ENCODE assay signal across 11 cellular contexts in genomic region chr2:216664593-216665034, GRCh38. TPM values are rescaled to one million over a fixed set of nuclear protein-coding genes. Genes with fewer than 3 reads are reported as not detected.
A peak's percentile ranks its signal among the peaks of the same experiment; 100 is the strongest.
DNase-seq lines count a peak whose midpoint lies in the region; ATAC-seq, FAIRE-seq and TF ChIP-seq lines count a peak whose summit lies in the region.
"Had no signal": no experiment of that assay in that cellular context is flagged by ENCODE, and none has a peak within 500 bp of the region (broad histone marks: within the 10 kb centered on the region; RNA-seq: fewer than 3 reads in every experiment).

No MANE protein-coding gene starts in this region.

- H3K79me2 ChIP-seq in GM12878 (ENCODE audit: control insufficient read depth, insufficient read depth, low read length): no peaks in the 10 kb centered on the region

- SMC1A ChIA-PET in GM12878 (lab: Charles Lee; ENCODE audit: uncharacterized antibody, unreplicated experiment): interaction anchor here (0.9 to 12.7 kb wide), 7 partner anchors 13 to 442 kb away, joined by 3 to 226 read pairs (median 4); no protein-coding TSS in a partner anchor

- no peak overlapping the region for H3K27ac Mint-ChIP-seq in activated CD4-positive, alpha-beta T cell treated with anti-CD3 and anti-CD28 coated beads, Interleukin-2, amount 10 ng/mL, durations not matched to agents 7 days and 5 days
- H3K27ac Mint-ChIP-seq: activated T-cell treated with anti-CD3 and anti-CD28 coated beads, Interleukin-2, amount 50 U/mL, for 72 hours had no signal

- TF ChIP-seq CTCF in GM12878 (IDR thresholded peaks at IDR 0.05 in 2 of 3, conservative IDR thresholded peaks at IDR 0.05 in 1 of 3; ENCODE audit: control insufficient read depth in 2 of 3, extremely low read depth in 1 of 3, insufficient read depth in 1 of 3, low read depth in 3 of 3, low read length in 3 of 3): peak in 2 of 3 experiments; percentile 6 to 30; a peak in 2 of 6 replicates

- peak; percentile 68 for DNase-seq in Daoy (ENCODE audit: low read depth)
- DNase-seq in GM12878 (ENCODE audit: low read depth, low spot score): no peak
- no peak for DNase-seq in NCI-H345 (lab: John Stamatoyannopoulos, UW)
- DNase-seq in nucleus accumbens (lab: John Stamatoyannopoulos, UW): no peak
- DNase-seq in SHP77 (lab: John Stamatoyannopoulos, UW): no peak
- no peak for DNase-seq in activated CD4-positive, alpha-beta T cell treated with anti-CD3 and anti-CD28 coated beads, Interleukin-2, amount 10 ng/mL, durations not matched to agents 7 days and 5 days
- DNase-seq: activated T-cell treated with anti-CD3 and anti-CD28 coated beads, Interleukin-2, amount 50 U/mL, for 72 hours; SHP77 treated with DMSO at 0.1 percent for 48 hours had no signal

- no peak overlapping the region for H2AFZ ChIP-seq in GM12878 (ENCODE audit: control insufficient read depth, low read depth, low read length)

- H3K27me3 Mint-ChIP-seq in activated CD4-positive, alpha-beta T cell treated with anti-CD3 and anti-CD28 coated beads, Interleukin-2, amount 10 ng/mL, durations not matched to agents 7 days and 5 days: no peaks in the 10 kb centered on the region

- H3K27me3 ChIP-seq in GM12878 (replicated peaks in 1 of 2; ENCODE audit: control insufficient read depth in 2 of 2, insufficient read depth in 2 of 2, low read length in 1 of 2) (no peaks in the 10 kb centered on the region; a peak in 1 of 4 replicates), mucosa of stomach (ENCODE audit: control insufficient read depth, insufficient read depth, low read length) (no peaks in the 10 kb centered on the region)
- H3K27me3 ChIP-seq: heart right ventricle had no signal

- H3K27ac ChIP-seq in GM12878 (ENCODE audit: control insufficient read depth, insufficient read depth): no peak overlapping the region

- peak; percentile 50 for TF ChIP-seq RAD21 in GM12878 (IDR thresholded peaks at IDR 0.05; ENCODE audit: insufficient read depth, low read depth, low read length)

- no peaks in the 10 kb centered on the region for H3K36me3 Mint-ChIP-seq in activated CD4-positive, alpha-beta T cell treated with anti-CD3 and anti-CD28 coated beads, Interleukin-2, amount 10 ng/mL, durations not matched to agents 7 days and 5 days (ENCODE audit: low read depth)

- CTCF ChIA-PET in GM12878 (lab: Yijun Ruan, JAX): interaction anchor here (0.8 to 14.2 kb wide), 10 partner anchors 9 to 442 kb away, joined by 3 to 475 read pairs (median 6); no protein-coding TSS in a partner anchor
- CTCF ChIA-PET in activated CD4-positive, alpha-beta T cell treated with anti-CD3 and anti-CD28 coated beads, Interleukin-2, amount 10 ng/mL, durations not matched to agents 7 days and 5 days (lab: Charles Lee): interaction anchor here (8.5 kb wide), 1 partner anchor 146 kb away, joined by 60 read pairs; no protein-coding TSS in a partner anchor

- no peaks in the 10 kb centered on the region for H3K4me1 Mint-ChIP-seq in activated CD4-positive, alpha-beta T cell treated with anti-CD3 and anti-CD28 coated beads, Interleukin-2, amount 10 ng/mL, durations not matched to agents 7 days and 5 days

- RAD21 ChIA-PET in GM12878 (lab: Charles Lee; ENCODE audit: unreplicated experiment): interaction anchor here (1.0 to 12.2 kb wide), 3 partner anchors 8 to 442 kb away, joined by 3 to 239 read pairs (median 6); no protein-coding TSS in a partner anchor

- under 1% methylated on average over 6 of the region's 6 CpGs for WGBS in GM12878 (ENCODE audit: insufficient coverage, insufficient replicate concordance, low lambda C conversion rate, missing lambda C conversion rate)

- BruUV-seq in GM12878 (replicated peaks; lab: Mats Ljungman, UMichigan): no TSS peak

- H3K4me1 ChIP-seq in GM12878 (ENCODE audit: control insufficient read depth, insufficient read depth, low read length) (no peaks in the 10 kb centered on the region), mucosa of stomach (ENCODE audit: control insufficient read depth, insufficient read depth, low read length) (peaks cover 37% of the 10 kb centered on the region)

- POLR2A ChIA-PET in GM12878 (lab: Charles Lee): interaction anchor here (0.6 kb wide), 2 partner anchors 29 to 236 kb away, joined by 3 to 5 read pairs; no protein-coding TSS in a partner anchor
- POLR2A ChIA-PET in activated CD4-positive, alpha-beta T cell treated with anti-CD3 and anti-CD28 coated beads, Interleukin-2, amount 10 ng/mL, durations not matched to agents 7 days and 5 days (lab: Charles Lee): no interaction called here

- TF ChIP-seq EP300 in GM12878 (IDR thresholded peaks at IDR 0.05; ENCODE audit: borderline replicate concordance in 1 of 2, control insufficient read depth in 1 of 2, low read depth in 2 of 2, low read length in 2 of 2): no peak

- no peak for FAIRE-seq in GM12878 (lab: Jason Lieb, UNC)

- in situ Hi-C loops in GM12878 (cut with MboI): loop anchor here (5.0 to 10.0 kb wide), 3 partner anchors 147 to 720 kb away; no protein-coding TSS in a partner anchor

- H4K20me1 ChIP-seq in GM12878 (ENCODE audit: control insufficient read depth, insufficient read depth): no peaks in the 10 kb centered on the region

- H3K4me3 Mint-ChIP-seq in activated CD4-positive, alpha-beta T cell treated with anti-CD3 and anti-CD28 coated beads, Interleukin-2, amount 10 ng/mL, durations not matched to agents 7 days and 5 days: no peak overlapping the region
- H3K4me3 Mint-ChIP-seq: activated T-cell treated with anti-CD3 and anti-CD28 coated beads, Interleukin-2, amount 50 U/mL, for 72 hours had no signal

- H3K9me3 Mint-ChIP-seq in activated CD4-positive, alpha-beta T cell treated with anti-CD3 and anti-CD28 coated beads, Interleukin-2, amount 10 ng/mL, durations not matched to agents 7 days and 5 days: no peaks in the 10 kb centered on the region
- H3K9me3 Mint-ChIP-seq: activated T-cell treated with anti-CD3 and anti-CD28 coated beads, Interleukin-2, amount 50 U/mL, for 72 hours had no signal

- H3K4me3 ChIP-seq in GM12878 (no peak overlapping the region), mucosa of stomach (ENCODE audit: low read length) (no peak overlapping the region)
- H3K4me3 ChIP-seq: heart right ventricle had no signal

- no peak overlapping the region for H3K4me2 ChIP-seq in GM12878 (ENCODE audit: control insufficient read depth, insufficient read depth)

- TF ChIP-seq POLR2A in GM12878 (IDR thresholded peaks at IDR 0.05; ENCODE audit: low read depth, low read length): no peak

- no peaks in the 10 kb centered on the region for H3K36me3 ChIP-seq in GM12878 (ENCODE audit: control insufficient read depth in 2 of 2, insufficient read depth in 2 of 2, low read length in 1 of 2)
- no peaks in the 10 kb centered on the region for H3K36me3 ChIP-seq in mucosa of stomach (ENCODE audit: control insufficient read depth, insufficient read depth, low read length)

- H3K9ac ChIP-seq in GM12878 (ENCODE audit: control insufficient read depth, insufficient read depth, low read length) (no peak overlapping the region), mucosa of stomach (ENCODE audit: low read length) (peak overlapping the region; percentile 29)

- intact Hi-C loops in GM12878 (cut with micrococcal nuclease; ENCODE audit: unreplicated experiment): loop anchor here (10.0 kb wide), 3 partner anchors 250 to 630 kb away; partner anchors contain the start of gene SMARCAL1

- peak; percentile 49 for ATAC-seq in HG02981 (IDR thresholded peaks at IDR 0.05; ENCODE audit: unreplicated experiment)
- peak; percentile 60 for ATAC-seq in GM12878

- H3K9me3 ChIP-seq in GM12878 (replicated peaks; ENCODE audit: control insufficient read depth, insufficient read depth, low read length): no peaks in the 10 kb centered on the region
- no peaks in the 10 kb centered on the region for H3K9me3 ChIP-seq in mucosa of stomach (ENCODE audit: control insufficient read depth, low read length)
- H3K9me3 ChIP-seq: heart right ventricle had no signal

RNA-seq across cellular contexts. Expression of gene IGFBP5, which starts 30.7 kb away (rescaled TPM):
- total RNA-seq in Daoy (2014; rRNA removed; shearing (Covaris generic)): 2.9 and 3.5 TPM in 2 replicates
- not detected in 2 replicates for total RNA-seq in GM12878 (2013; cell fraction: nucleolus; rRNA removed)
- total RNA-seq in GM12878 (2014; rRNA removed): not detected in 2 replicates
- total RNA-seq in GM12878 (2014; rRNA removed; fragmentation: Illumina TruSeq; extraction: Trizol): not detected in 2 replicates
- 1.8 and 2.8 TPM in 2 replicates for total RNA-seq in GM12878 (2021)
- polyA plus RNA-seq in GM12878 (2011; ENCODE audit: low read depth): not detected
- polyA plus RNA-seq in GM12878 (2011; rRNA removed): not detected in 2 replicates
- polyA plus RNA-seq in GM12878 (2011; cell fraction: cytosol; rRNA removed): not detected in 2 replicates
- polyA plus RNA-seq in GM12878 (2011; cell fraction: nucleus; rRNA removed): not detected in 2 replicates
- not detected in 2 replicates for polyA plus RNA-seq in GM12878 (2012)
- not detected in 2 replicates for polyA plus RNA-seq in GM12878 (2014; fragmentation: Illumina TruSeq; extraction: Trizol)
- polyA plus RNA-seq in GM12878 (2014; fragmentation: Nextera tagmentation; extraction: Ambion mirVana): not detected
- polyA plus RNA-seq in GM12878 (2014; rRNA removed): not detected in 2 replicates
- not detected for polyA plus RNA-seq in GM12878 (2016; fragmentation: Nextera tagmentation; extraction: Ambion mirVana)
- not detected in 2 replicates for polyA minus RNA-seq in GM12878 (2011; rRNA and poly(A)+ RNA removed)
- not detected in 2 replicates for polyA minus RNA-seq in GM12878 (2011; cell fraction: cytosol; rRNA and poly(A)+ RNA removed)
- polyA minus RNA-seq in GM12878 (2011; cell fraction: nucleus; rRNA and poly(A)+ RNA removed): under 0.01 TPM in 1 of 2 replicates, not detected in the other
- total RNA-seq in activated CD4-positive, alpha-beta T cell treated with anti-CD3 and anti-CD28 coated beads, Interleukin-2, amount 10 ng/mL, durations not matched to agents 7 days and 5 days: not detected
- total RNA-seq: activated T-cell treated with anti-CD3 and anti-CD28 coated beads, Interleukin-2, amount 50 U/mL, for 72 hours had no signal

RNA-seq across cellular contexts. Expression of gene IGFBP2, which starts 31.4 kb away (rescaled TPM):
- 14.9 and 17.2 TPM in 2 replicates for total RNA-seq in Daoy (2014; rRNA removed; shearing (Covaris generic))
- 5.3 and 6.7 TPM in 2 replicates for total RNA-seq in GM12878 (2013; cell fraction: nucleolus; rRNA removed)
- total RNA-seq in GM12878 (2014; rRNA removed): 0.11 TPM in 1 of 2 replicates, not detected in the other
- total RNA-seq in GM12878 (2014; rRNA removed; fragmentation: Illumina TruSeq; extraction: Trizol): not detected in 2 replicates
- total RNA-seq in GM12878 (2021): 0.43 and 0.49 TPM in 2 replicates
- polyA plus RNA-seq in GM12878 (2011; ENCODE audit: low read depth): 0.92 TPM
- 0.62 and 1.5 TPM in 2 replicates for polyA plus RNA-seq in GM12878 (2011; rRNA removed)
- 1.7 and 1.8 TPM in 2 replicates for polyA plus RNA-seq in GM12878 (2011; cell fraction: cytosol; rRNA removed)
- 0.85 and 1.5 TPM in 2 replicates for polyA plus RNA-seq in GM12878 (2011; cell fraction: nucleus; rRNA removed)
- 5.5 and 5.7 TPM in 2 replicates for polyA plus RNA-seq in GM12878 (2012)
- polyA plus RNA-seq in GM12878 (2014; fragmentation: Illumina TruSeq; extraction: Trizol): not detected in 2 replicates
- polyA plus RNA-seq in GM12878 (2014; fragmentation: Nextera tagmentation; extraction: Ambion mirVana): not detected
- polyA plus RNA-seq in GM12878 (2014; rRNA removed): not detected in 2 replicates
- polyA plus RNA-seq in GM12878 (2016; fragmentation: Nextera tagmentation; extraction: Ambion mirVana): under 1 TPM; 0.28 to 0.38 TPM
- polyA minus RNA-seq in GM12878 (2011; rRNA and poly(A)+ RNA removed): 0.67 TPM in 1 of 2 replicates, not detected in the other
- not detected in 2 replicates for polyA minus RNA-seq in GM12878 (2011; cell fraction: cytosol; rRNA and poly(A)+ RNA removed)
- not detected in 2 replicates for polyA minus RNA-seq in GM12878 (2011; cell fraction: nucleus; rRNA and poly(A)+ RNA removed)
- total RNA-seq in activated CD4-positive, alpha-beta T cell treated with anti-CD3 and anti-CD28 coated beads, Interleukin-2, amount 10 ng/mL, durations not matched to agents 7 days and 5 days: 10 to 100 TPM; 10.3 to 10.9 TPM
